Comparison of ENCODE assay signal across 27 cellular contexts in genomic region chr12:108266131-108266530, GRCh38.
"Had no signal": no experiment of that assay in that cellular context is flagged by ENCODE, and none has a peak within 500 bp of the region (broad histone marks: within the 10 kb centered on the region; RNA-seq: fewer than 3 reads in every experiment).

No MANE protein-coding gene starts in this region.

- FAIRE-seq: bronchial epithelial cell, colon, TTC549 had no signal

- DNase-seq: activated B cell treated with CpG ODN at 0.5 μM for 24 hours; activated CD4-positive, alpha-beta memory T cell treated with anti-CD3 and anti-CD28 coated beads for 36 hours; activated CD4-positive, alpha-beta T cell treated with anti-CD3 and anti-CD28 coated beads for 4 hours; activated CD4-positive, alpha-beta T cell treated with anti-CD3 and anti-CD28 coated beads, Interleukin-2, amount 10 ng/mL, durations not matched to agents 24 days and 14 days; activated CD4-positive, alpha-beta T cell treated with anti-CD3 and anti-CD28 coated beads, Interleukin-2, amount 50 U/mL, for 1 hour; activated CD4-positive, alpha-beta T cell treated with anti-CD3 and anti-CD28 coated beads, Interleukin-2, amount 50 U/mL, for 4 hours; activated CD4-positive, CD25-positive, alpha-beta regulatory T cell treated with anti-CD3 and anti-CD28 coated beads, Interleukin-2, amount 50 U/mL, for 72 hours; activated CD8-positive, alpha-beta memory T cell treated with anti-CD3 and anti-CD28 coated beads, Interleukin-2, amount 50 U/mL, for 48 hours; activated CD8-positive, alpha-beta T cell treated with anti-CD3 and anti-CD28 coated beads for 36 hours; activated effector memory CD4-positive, alpha-beta T cell treated with Interleukin-2 at 50 U/mL for 16 hours; activated gamma-delta T cell; activated naive CD4-positive, alpha-beta T cell treated with anti-CD3 and anti-CD28 coated beads, Interleukin-2, amount 10 ng/mL, durations not matched to agents 7 days and 5 days; activated naive CD4-positive, alpha-beta T cell treated with Interleukin-2 at 50 U/mL for 16 hours; activated naive CD8-positive, alpha-beta T cell treated with anti-CD3 and anti-CD28 coated beads, Interleukin-2, amount 10 ng/mL, durations not matched to agents 7 days and 5 days; activated naive CD8-positive, alpha-beta T cell treated with anti-CD3 and anti-CD28 coated beads, Interleukin-2, amount 50 U/mL, for 24 hours; activated T-cell treated with anti-CD3 and anti-CD28 coated beads, Interleukin-2, amount 50 U/mL, for 24 hours; activated T-cell treated with anti-CD3 and anti-CD28 coated beads, Interleukin-2, amount 50 U/mL, for 48 hours; amygdala; anterior cingulate cortex; T-helper 2 cell; T-helper 9 cell had no signal

- H3K36me3 ChIP-seq: ascending aorta, cardiac muscle cell had no signal

- H3K27ac ChIP-seq: ascending aorta, cardiac muscle cell, VCaP had no signal

- H3K27me3 ChIP-seq: ascending aorta, cardiac muscle cell had no signal

- ATAC-seq: activated CD8-positive, alpha-beta T cell treated with anti-CD3 and anti-CD28 coated beads for 36 hours; activated naive CD8-positive, alpha-beta T cell treated with anti-CD3 and anti-CD28 coated beads, Interleukin-2, amount 50 U/mL, for 24 hours had no signal

- H3K4me1 ChIP-seq: ascending aorta had no signal

- H3K4me3 ChIP-seq: ascending aorta, cardiac muscle cell had no signal
